Comparison of ENCODE assay signal across 36 cellular contexts in genomic region chr20:58254890-58255289, GRCh38. TPM values are rescaled to one million over a fixed set of nuclear protein-coding genes. Genes with fewer than 3 reads are reported as not detected.
"Had no signal": no experiment of that assay in that cellular context is flagged by ENCODE, and none has a peak within 500 bp of the region (broad histone marks: within the 10 kb centered on the region; RNA-seq: fewer than 3 reads in every experiment).

No MANE protein-coding gene starts in this region.

- H3K27me3 Mint-ChIP-seq: activated CD4-positive, alpha-beta T cell treated with anti-CD3 and anti-CD28 coated beads for 36 hours; activated CD4-positive, alpha-beta T cell treated with anti-CD3 and anti-CD28 coated beads, Interleukin-2, amount 10 ng/mL, durations not matched to agents 7 days and 5 days; activated CD8-positive, alpha-beta memory T cell treated with anti-CD3 and anti-CD28 coated beads, Interleukin-2, amount 10 ng/mL, durations not matched to agents 7 days and 5 days; activated naive CD8-positive, alpha-beta T cell treated with anti-CD3 and anti-CD28 coated beads for 36 hours had no signal

- DNase-seq: activated CD4-positive, alpha-beta T cell treated with anti-CD3 and anti-CD28 coated beads for 1 hour; activated CD4-positive, alpha-beta T cell treated with anti-CD3 and anti-CD28 coated beads for 36 hours; activated CD4-positive, alpha-beta T cell treated with anti-CD3 and anti-CD28 coated beads for 48 hours; activated CD4-positive, alpha-beta T cell treated with anti-CD3 and anti-CD28 coated beads, Interleukin-2, amount 10 ng/mL, durations not matched to agents 7 days and 5 days; activated CD4-positive, alpha-beta T cell treated with anti-CD3 and anti-CD28 coated beads, Interleukin-2, amount 50 U/mL, for 48 hours; activated CD4-positive, CD25-positive, alpha-beta regulatory T cell; activated CD8-positive, alpha-beta memory T cell treated with anti-CD3 and anti-CD28 coated beads for 24 hours; activated CD8-positive, alpha-beta memory T cell treated with anti-CD3 and anti-CD28 coated beads, Interleukin-2, amount 10 ng/mL, durations not matched to agents 7 days and 5 days; activated CD8-positive, alpha-beta memory T cell treated with anti-CD3 and anti-CD28 coated beads, Interleukin-2, amount 50 U/mL, for 48 hours; activated CD8-positive, alpha-beta T cell treated with anti-CD3 and anti-CD28 coated beads, Interleukin-2, amount 10 ng/mL, durations not matched to agents 7 days and 5 days; activated effector memory CD4-positive, alpha-beta T cell treated with anti-CD3 and anti-CD28 coated beads, Interleukin-2, amount 50 U/mL, for 16 hours; activated gamma-delta T cell treated with Interleukin-2 at 50 U/mL for 16 hours; activated naive CD4-positive, alpha-beta T cell; activated naive CD4-positive, alpha-beta T cell treated with anti-CD3 and anti-CD28 coated beads for 36 hours; activated naive CD8-positive, alpha-beta T cell treated with anti-CD3 and anti-CD28 coated beads for 36 hours; activated T-cell treated with anti-CD3 and anti-CD28 coated beads, Interleukin-2, amount 50 U/mL, for 4 hours; adrenal gland; amniotic stem cell; aorta; body of pancreas; brain microvascular endothelial cell; central memory CD4-positive, alpha-beta T cell; SW 1271; T-helper 1 cell; T-helper 2 cell; T-helper 9 cell had no signal

- H3K4me1 ChIP-seq: body of pancreas, breast epithelium had no signal

- H3K9me3 ChIP-seq: adrenal gland, body of pancreas, breast epithelium had no signal

- H3K4me3 Mint-ChIP-seq: activated CD4-positive, alpha-beta T cell treated with anti-CD3 and anti-CD28 coated beads for 36 hours; activated CD4-positive, alpha-beta T cell treated with anti-CD3 and anti-CD28 coated beads, Interleukin-2, amount 10 ng/mL, durations not matched to agents 7 days and 5 days; activated CD8-positive, alpha-beta memory T cell treated with anti-CD3 and anti-CD28 coated beads, Interleukin-2, amount 10 ng/mL, durations not matched to agents 7 days and 5 days; activated CD8-positive, alpha-beta T cell treated with anti-CD3 and anti-CD28 coated beads, Interleukin-2, amount 10 ng/mL, durations not matched to agents 7 days and 5 days; activated naive CD4-positive, alpha-beta T cell treated with anti-CD3 and anti-CD28 coated beads for 36 hours; activated naive CD8-positive, alpha-beta T cell treated with anti-CD3 and anti-CD28 coated beads for 36 hours; activated T-cell treated with anti-CD3 and anti-CD28 coated beads, Interleukin-2, amount 50 U/mL, for 4 hours; T-helper 1 cell treated with Interleukin-12 subunit alpha and Interleukin-12 subunit beta and Interleukin-4 antibody, amounts not matched to agents 30 μg/mL and 1 μg/mL, for 36 hours; T-helper 2 cell treated with Interferon-gamma antibody and Interleukin-4, amounts not matched to agents 5 μg/mL and 100 μg/mL, for 36 hours had no signal

- H3K27ac ChIP-seq: adrenal gland, body of pancreas, brain microvascular endothelial cell, breast epithelium, VCaP had no signal

- H3K9me3 Mint-ChIP-seq: activated naive CD4-positive, alpha-beta T cell treated with anti-CD3 and anti-CD28 coated beads for 36 hours; activated naive CD4-positive, alpha-beta T cell treated with anti-CD3 and anti-CD28 coated beads, Interleukin-2, amount 50 U/mL, for 72 hours; activated T-cell treated with anti-CD3 and anti-CD28 coated beads, Interleukin-2, amount 50 U/mL, for 4 hours had no signal

- H3K27ac Mint-ChIP-seq: activated CD4-positive, alpha-beta T cell treated with anti-CD3 and anti-CD28 coated beads for 36 hours; activated CD4-positive, alpha-beta T cell treated with anti-CD3 and anti-CD28 coated beads, Interleukin-2, amount 10 ng/mL, durations not matched to agents 7 days and 5 days; activated CD8-positive, alpha-beta memory T cell treated with anti-CD3 and anti-CD28 coated beads, Interleukin-2, amount 10 ng/mL, durations not matched to agents 7 days and 5 days; activated CD8-positive, alpha-beta T cell treated with anti-CD3 and anti-CD28 coated beads, Interleukin-2, amount 10 ng/mL, durations not matched to agents 7 days and 5 days; activated naive CD4-positive, alpha-beta T cell treated with anti-CD3 and anti-CD28 coated beads for 36 hours; activated naive CD4-positive, alpha-beta T cell treated with anti-CD3 and anti-CD28 coated beads, Interleukin-2, amount 50 U/mL, for 72 hours; activated naive CD8-positive, alpha-beta T cell treated with anti-CD3 and anti-CD28 coated beads for 36 hours; T-helper 1 cell treated with Interleukin-12 subunit alpha and Interleukin-12 subunit beta and Interleukin-4 antibody, amounts not matched to agents 30 μg/mL and 1 μg/mL, for 36 hours; T-helper 2 cell treated with Interferon-gamma antibody and Interleukin-4, amounts not matched to agents 5 μg/mL and 100 μg/mL, for 36 hours had no signal

- FAIRE-seq: astrocyte, TTC549 had no signal

- H3K27me3 ChIP-seq: adrenal gland, body of pancreas, brain microvascular endothelial cell, breast epithelium had no signal

- ATAC-seq: activated CD4-positive, alpha-beta T cell treated with anti-CD3 and anti-CD28 coated beads for 36 hours; activated CD4-positive, CD25-positive, alpha-beta regulatory T cell treated with anti-CD3 and anti-CD28 coated beads, Interleukin-2, amount 50 U/mL, for 24 hours; activated CD8-positive, alpha-beta memory T cell treated with anti-CD3 and anti-CD28 coated beads, Interleukin-2, amount 10 ng/mL, durations not matched to agents 7 days and 5 days; activated CD8-positive, alpha-beta T cell treated with anti-CD3 and anti-CD28 coated beads, Interleukin-2, amount 10 ng/mL, durations not matched to agents 7 days and 5 days; activated naive CD4-positive, alpha-beta T cell treated with anti-CD3 and anti-CD28 coated beads, Interleukin-2, amount 50 U/mL, for 72 hours; activated T-cell treated with anti-CD3 and anti-CD28 coated beads, Interleukin-2, amount 50 U/mL, for 4 hours; body of pancreas had no signal

- H3K4me3 ChIP-seq: adrenal gland, body of pancreas, breast epithelium had no signal

- H3K36me3 ChIP-seq: adrenal gland, breast epithelium had no signal

RNA-seq across cellular contexts. Expression of gene ANKRD60, which starts 26.4 kb away (rescaled TPM):
- total RNA-seq: activated CD4-positive, alpha-beta T cell treated with anti-CD3 and anti-CD28 coated beads for 36 hours; activated CD4-positive, alpha-beta T cell treated with anti-CD3 and anti-CD28 coated beads, Interleukin-2, amount 10 ng/mL, durations not matched to agents 7 days and 5 days; activated CD8-positive, alpha-beta memory T cell treated with anti-CD3 and anti-CD28 coated beads, Interleukin-2, amount 10 ng/mL, durations not matched to agents 7 days and 5 days; activated CD8-positive, alpha-beta T cell treated with anti-CD3 and anti-CD28 coated beads, Interleukin-2, amount 10 ng/mL, durations not matched to agents 7 days and 5 days; activated naive CD4-positive, alpha-beta T cell treated with anti-CD3 and anti-CD28 coated beads for 36 hours; activated naive CD4-positive, alpha-beta T cell treated with anti-CD3 and anti-CD28 coated beads, Interleukin-2, amount 50 U/mL, for 72 hours; activated naive CD8-positive, alpha-beta T cell treated with anti-CD3 and anti-CD28 coated beads for 36 hours; activated T-cell treated with anti-CD3 and anti-CD28 coated beads, Interleukin-2, amount 50 U/mL, for 4 hours; adrenal gland; aorta; astrocyte; body of pancreas; breast epithelium; cardiac septum; cerebellum had no signal
- polyA plus RNA-seq: adrenal gland, aorta had no signal
